14 cellular contexts compared by ENCODE assay signal in genomic region chr10:14024349-14025202, GRCh38.
A peak's percentile ranks its signal among the peaks of the same experiment; 100 is the strongest.
DNase-seq lines count a peak whose midpoint lies in the region; ATAC-seq, FAIRE-seq and TF ChIP-seq lines count a peak whose summit lies in the region.
"Had no signal": no experiment of that assay in that cellular context is flagged by ENCODE, and none has a peak within 500 bp of the region (broad histone marks: within the 10 kb centered on the region; RNA-seq: fewer than 3 reads in every experiment).

No MANE protein-coding gene starts in this region.

- H3K4me3 ChIP-seq in lower lobe of right lung: no peak overlapping the region
- peak overlapping the region; percentile 17 to 29 for H3K4me3 ChIP-seq in stomach smooth muscle (ENCODE audit: low read length in 2 of 2)
- H3K4me3 ChIP-seq: GM23338 had no signal

- H3K4me3 Mint-ChIP-seq in brain: peak overlapping the region in 3 of 5 experiments; percentile 18 to 37 (median 28)
- H3K4me3 Mint-ChIP-seq: activated naive CD4-positive, alpha-beta T cell treated with anti-CD3 and anti-CD28 coated beads, Interleukin-2, amount 50 U/mL, for 24 hours; GM23338; stimulated activated effector memory CD8-positive, alpha-beta T cell treated with anti-CD3 and anti-CD28 coated beads, Interleukin-12 subunit alpha, Interleukin-12 subunit beta, amount 100 ng/mL, for 72 hours had no signal

- DNase-seq in GM19239 (ENCODE audit: insufficient read length, low spot score) (no peak), lower lobe of right lung (no peak), HUDEP-2 (lab: John Stamatoyannopoulos, UW; ENCODE audit: unreplicated experiment in 76 of 76) (no peak), HT-29 (ENCODE audit: low spot score) (no peak)
- no peak for DNase-seq in activated naive CD4-positive, alpha-beta T cell treated with anti-CD3 and anti-CD28 coated beads, Interleukin-2, amount 50 U/mL, for 72 hours (ENCODE audit: low spot score in 2 of 2)
- no peak for DNase-seq in stimulated activated CD4-positive, alpha-beta T cell treated with anti-CD3 and anti-CD28 coated beads, Interleukin-15, amount 100 ng/mL, for 24 hours
- DNase-seq: NCI-H1930 had no signal

- intact Hi-C loops in lower lobe of right lung (cut with DNase I): no loop called here

- H3K9me3 ChIP-seq in lower lobe of right lung (no peaks in the 10 kb centered on the region), stomach smooth muscle (ENCODE audit: control insufficient read depth in 2 of 2, low read length in 2 of 2) (no peaks in the 10 kb centered on the region)

- peak in 1 of 2 donors; percentile 49 for ATAC-seq in lower lobe of right lung
- no peak for ATAC-seq in activated naive CD4-positive, alpha-beta T cell treated with anti-CD3 and anti-CD28 coated beads, Interleukin-2, amount 50 U/mL, for 72 hours
- ATAC-seq: stimulated activated effector memory CD8-positive, alpha-beta T cell treated with anti-CD3 and anti-CD28 coated beads, Interleukin-12 subunit alpha, Interleukin-12 subunit beta, amount 100 ng/mL, for 72 hours had no signal

- H3K36me3 Mint-ChIP-seq in brain: peaks cover 21% of the 10 kb centered on the region
- H3K36me3 Mint-ChIP-seq in activated naive CD4-positive, alpha-beta T cell treated with anti-CD3 and anti-CD28 coated beads, Interleukin-2, amount 50 U/mL, for 72 hours: no peaks in the 10 kb centered on the region
- H3K36me3 Mint-ChIP-seq: activated naive CD4-positive, alpha-beta T cell treated with anti-CD3 and anti-CD28 coated beads, Interleukin-2, amount 50 U/mL, for 24 hours; stimulated activated effector memory CD8-positive, alpha-beta T cell treated with anti-CD3 and anti-CD28 coated beads, Interleukin-12 subunit alpha, Interleukin-12 subunit beta, amount 100 ng/mL, for 72 hours had no signal

- H3K36me3 ChIP-seq in lower lobe of right lung (no peaks in the 10 kb centered on the region), stomach smooth muscle (ENCODE audit: control insufficient read depth in 2 of 2, insufficient read depth in 2 of 2, low read length in 2 of 2) (no peaks in the 10 kb centered on the region)

- H3K27me3 ChIP-seq in lower lobe of right lung (ENCODE audit: low read depth) (no peaks in the 10 kb centered on the region), stomach smooth muscle (ENCODE audit: control insufficient read depth in 1 of 2, insufficient read depth in 2 of 2, low read length in 2 of 2) (no peaks in the 10 kb centered on the region)

- H3K27me3 Mint-ChIP-seq in brain: no peaks in the 10 kb centered on the region
- H3K27me3 Mint-ChIP-seq: activated naive CD4-positive, alpha-beta T cell treated with anti-CD3 and anti-CD28 coated beads, Interleukin-2, amount 50 U/mL, for 24 hours had no signal

- H3K27ac ChIP-seq in lower lobe of right lung (peak overlapping the region; percentile 63), stomach smooth muscle (ENCODE audit: low read length) (no peak overlapping the region)
- H3K27ac ChIP-seq: C4-2B had no signal

- peaks cover 8% of the 10 kb centered on the region for H3K4me1 ChIP-seq in lower lobe of right lung
- H3K4me1 ChIP-seq in stomach smooth muscle (ENCODE audit: control insufficient read depth, insufficient read depth, low read length): no peaks in the 10 kb centered on the region

- peak overlapping the region in 4 of 5 experiments; percentile 3 to 65 (median 48) for H3K27ac Mint-ChIP-seq in brain
- no peak overlapping the region for H3K27ac Mint-ChIP-seq in activated naive CD4-positive, alpha-beta T cell treated with anti-CD3 and anti-CD28 coated beads, Interleukin-2, amount 50 U/mL, for 72 hours
- H3K27ac Mint-ChIP-seq: activated naive CD4-positive, alpha-beta T cell treated with anti-CD3 and anti-CD28 coated beads, Interleukin-2, amount 50 U/mL, for 24 hours; GM23338; stimulated activated effector memory CD8-positive, alpha-beta T cell treated with anti-CD3 and anti-CD28 coated beads, Interleukin-12 subunit alpha, Interleukin-12 subunit beta, amount 100 ng/mL, for 72 hours had no signal

- TF ChIP-seq CTCF in brain (conservative IDR thresholded peaks at IDR 0.05) (no peak), lower lobe of right lung (IDR thresholded peaks at IDR 0.05) (no peak)

- no peak overlapping the region for H3K9ac ChIP-seq in stomach smooth muscle (ENCODE audit: low read length in 2 of 2)

- peak; percentile 53 for FAIRE-seq in GM19239 (lab: Jason Lieb, UNC)
- FAIRE-seq: G401.6 had no signal

- H3K9me3 Mint-ChIP-seq in brain: peaks cover 0 to 11% (median 4%) of the 10 kb centered on the region in 5 experiments
- no peaks in the 10 kb centered on the region for H3K9me3 Mint-ChIP-seq in activated naive CD4-positive, alpha-beta T cell treated with anti-CD3 and anti-CD28 coated beads, Interleukin-2, amount 50 U/mL, for 72 hours
- H3K9me3 Mint-ChIP-seq: activated naive CD4-positive, alpha-beta T cell treated with anti-CD3 and anti-CD28 coated beads, Interleukin-2, amount 50 U/mL, for 24 hours; GM23338; stimulated activated effector memory CD8-positive, alpha-beta T cell treated with anti-CD3 and anti-CD28 coated beads, Interleukin-12 subunit alpha, Interleukin-12 subunit beta, amount 100 ng/mL, for 72 hours had no signal

- peaks cover 64% of the 10 kb centered on the region for H3K4me1 Mint-ChIP-seq in brain
- H3K4me1 Mint-ChIP-seq: stimulated activated effector memory CD8-positive, alpha-beta T cell treated with anti-CD3 and anti-CD28 coated beads, Interleukin-12 subunit alpha, Interleukin-12 subunit beta, amount 100 ng/mL, for 72 hours had no signal

Comparison
In these comparisons a context has a peak if more than half of its experiments do, and no peak if none do; other contexts are left out.
1. H3K27ac Mint-ChIP-seq: peak in brain (4 of 5); none in activated naive CD4-positive, alpha-beta T cell treated with anti-CD3 and anti-CD28 coated beads, Interleukin-2, amount 50 U/mL, for 72 hours (0 of 2).